Comparison of ENCODE assay signal across 17 cellular contexts in the genomic region with DNA sequence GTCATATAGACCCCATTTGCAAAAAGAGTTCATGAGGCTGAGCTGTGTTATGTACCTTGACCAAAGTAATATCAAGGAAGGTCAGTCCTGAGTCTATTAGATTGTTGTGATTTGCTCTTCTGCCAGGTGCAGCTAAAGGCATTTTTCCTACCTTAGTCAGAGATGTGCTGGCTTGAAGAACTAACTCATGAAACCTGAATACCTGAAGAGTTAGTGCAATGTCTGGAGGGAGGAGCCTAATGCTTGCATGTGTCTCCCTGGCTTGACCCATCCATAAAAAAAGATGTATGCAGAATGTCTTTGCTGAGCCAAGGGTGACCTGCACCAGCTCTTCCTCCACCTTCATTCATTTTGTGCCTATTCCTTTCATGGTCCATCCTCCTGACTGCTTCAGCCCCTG.
DNase-seq lines count a peak whose midpoint lies in the region; ATAC-seq, FAIRE-seq and TF ChIP-seq lines count a peak whose summit lies in the region.
"Had no signal": no experiment of that assay in that cellular context is flagged by ENCODE, and none has a peak within 500 bp of the region (broad histone marks: within the 10 kb centered on the region; RNA-seq: fewer than 3 reads in every experiment).

No MANE protein-coding gene starts in this region.

- no peak overlapping the region for H2BK120ac ChIP-seq in trophoblast cell (ENCODE audit: insufficient read depth, low read length, poor library complexity)

- no peak for ATAC-seq in HG02642 (IDR thresholded peaks at IDR 0.05; ENCODE audit: poor library complexity, unreplicated experiment)
- ATAC-seq in activated T-cell treated with anti-CD3 and anti-CD28 coated beads, Interleukin-2, amount 50 U/mL, for 4 hours, result no peak

- TF ChIP-seq POLR2A in H54 (IDR thresholded peaks at IDR 0.05; ENCODE audit: low read depth, low read length), result no peak

- H3K4me2 ChIP-seq in mammary epithelial cell (ENCODE audit: insufficient read depth, low read depth, low read length), result peak overlapping the region; percentile 25
- no peak overlapping the region for H3K4me2 ChIP-seq in hepatocyte
- H3K4me2 ChIP-seq in trophoblast cell (ENCODE audit: low read length), result no peak overlapping the region

- H2BK5ac ChIP-seq in trophoblast cell (ENCODE audit: low read depth, low read length, poor library complexity), result no peak overlapping the region

- H3K9ac ChIP-seq in mammary epithelial cell (ENCODE audit: insufficient read depth, low read length) (no peak overlapping the region), trophoblast cell (ENCODE audit: low read length) (no peak overlapping the region)

- no peaks in the 10 kb centered on the region for H3K79me1 ChIP-seq in trophoblast cell (ENCODE audit: low read length)

- CTCF ChIA-PET in mammary epithelial cell (lab: Charles Lee; ENCODE audit: low non-redundant PET), result interaction anchor here (0.6 kb wide), 1 partner anchor 119 kb away, joined by 3 read pairs; no protein-coding TSS in a partner anchor

- dilution Hi-C loops in mammary epithelial cell (cut with HindIII; ENCODE audit: low sequenced_read_pairs), result no loop called here

- H3K79me2 ChIP-seq in mammary epithelial cell (ENCODE audit: insufficient read depth, low read length), result no peaks in the 10 kb centered on the region
- H3K79me2 ChIP-seq in hepatocyte, result no peaks in the 10 kb centered on the region
- no peaks in the 10 kb centered on the region for H3K79me2 ChIP-seq in trophoblast cell (ENCODE audit: control insufficient read depth, insufficient read depth, low read length, poor library complexity)

- H3K9me3 ChIP-seq in mammary epithelial cell (replicated peaks; ENCODE audit: insufficient read depth, low read length) (no peaks in the 10 kb centered on the region), hepatocyte (ENCODE audit: low read depth) (no peaks in the 10 kb centered on the region), trophoblast cell (ENCODE audit: insufficient read depth, low read depth, low read length) (no peaks in the 10 kb centered on the region)

- no peak overlapping the region for H4K8ac ChIP-seq in trophoblast cell (ENCODE audit: low read depth, low read length)

- H3K27me3 ChIP-seq in mammary epithelial cell (ENCODE audit: insufficient read depth, low read length) (no peaks in the 10 kb centered on the region), hepatocyte (no peaks in the 10 kb centered on the region), trophoblast cell (ENCODE audit: insufficient read depth, low read length) (no peaks in the 10 kb centered on the region)

- H2AFZ ChIP-seq in mammary epithelial cell (ENCODE audit: low read depth, low read length) (no peak overlapping the region), hepatocyte (no peak overlapping the region), trophoblast cell (ENCODE audit: insufficient read depth, low read length, poor library complexity) (no peak overlapping the region)

- H3K4me1 Mint-ChIP-seq in activated T-cell treated with anti-CD3 and anti-CD28 coated beads, Interleukin-2, amount 50 U/mL, for 4 hours (ENCODE audit: low read depth), result no peaks in the 10 kb centered on the region
- H3K4me1 Mint-ChIP-seq: B cell had no signal

- H4K91ac ChIP-seq in trophoblast cell (ENCODE audit: low read depth, low read length), result no peak overlapping the region

- H4K12ac ChIP-seq in trophoblast cell (ENCODE audit: low read depth, low read length), result no peak overlapping the region

- no peak overlapping the region for H2BK12ac ChIP-seq in trophoblast cell (ENCODE audit: low read length)

- H3K27me3 Mint-ChIP-seq in activated T-cell treated with anti-CD3 and anti-CD28 coated beads, Interleukin-2, amount 50 U/mL, for 4 hours (ENCODE audit: low read depth), result no peaks in the 10 kb centered on the region
- H3K27me3 Mint-ChIP-seq: CD4-positive, alpha-beta T cell had no signal

- H3K4me1 ChIP-seq in mammary epithelial cell (ENCODE audit: insufficient read depth, low read length), result peaks cover 9% of the 10 kb centered on the region
- H3K4me1 ChIP-seq in hepatocyte (ENCODE audit: insufficient read depth), result no peaks in the 10 kb centered on the region
- H3K4me1 ChIP-seq in trophoblast cell (ENCODE audit: control insufficient read depth in 1 of 2, insufficient read depth in 2 of 2, low read length in 2 of 2), result no peaks in the 10 kb centered on the region

- H3K4me3 ChIP-seq in mammary epithelial cell (replicated peaks in 1 of 3; ENCODE audit: insufficient read depth in 1 of 3, low read depth in 2 of 3, low read length in 3 of 3) (no peak overlapping the region), hepatocyte (no peak overlapping the region), trophoblast cell (ENCODE audit: low read depth, low read length) (no peak overlapping the region)

- intact Hi-C loops in mammary epithelial cell (cut with micrococcal nuclease), result loop anchor here (10.0 kb wide), 1 partner anchor 126 kb away; no protein-coding TSS in a partner anchor

- peaks cover 4% of the 10 kb centered on the region for H3K9me3 Mint-ChIP-seq in activated T-cell treated with anti-CD3 and anti-CD28 coated beads, Interleukin-2, amount 50 U/mL, for 4 hours
- H3K9me3 Mint-ChIP-seq: CD4-positive, alpha-beta T cell had no signal

- H3K23ac ChIP-seq in trophoblast cell (ENCODE audit: low read length), result no peak overlapping the region

- no peaks in the 10 kb centered on the region for H4K20me1 ChIP-seq in mammary epithelial cell (ENCODE audit: insufficient read depth, low read length)
- H4K20me1 ChIP-seq in hepatocyte (ENCODE audit: insufficient read depth, poor library complexity, severe bottlenecking), result no peaks in the 10 kb centered on the region

- FAIRE-seq in H54 (lab: Jason Lieb, UNC), result no peak
- FAIRE-seq: A204.1 had no signal

- in situ Hi-C loops in mammary epithelial cell (cut with MboI; ENCODE audit: low sequenced_read_pairs in 2 of 2), result no loop called here

- H3K18ac ChIP-seq in trophoblast cell (ENCODE audit: low read length), result no peak overlapping the region

- H2AK5ac ChIP-seq in trophoblast cell (ENCODE audit: low read length), result no peak overlapping the region

- H3K27ac ChIP-seq in mammary epithelial cell (ENCODE audit: insufficient read depth, low read depth, low read length) (no peak overlapping the region), hepatocyte (no peak overlapping the region), trophoblast cell (ENCODE audit: low read depth, low read length) (no peak overlapping the region)

- BruUV-seq in mammary epithelial cell (replicated peaks; lab: Mats Ljungman, UMichigan), result no TSS peak

- H3K36me3 ChIP-seq in mammary epithelial cell (ENCODE audit: insufficient read depth, low read length) (no peaks in the 10 kb centered on the region), hepatocyte (replicated peaks; ENCODE audit: insufficient read depth, low read depth) (no peaks in the 10 kb centered on the region), trophoblast cell (ENCODE audit: control insufficient read depth in 1 of 2, insufficient read depth in 2 of 2, low read length in 2 of 2) (no peaks in the 10 kb centered on the region)

- no peaks in the 10 kb centered on the region for H3K36me3 Mint-ChIP-seq in activated T-cell treated with anti-CD3 and anti-CD28 coated beads, Interleukin-2, amount 50 U/mL, for 4 hours (ENCODE audit: insufficient read depth)

- no peak overlapping the region for H3K14ac ChIP-seq in trophoblast cell (ENCODE audit: low read length)

- TF ChIP-seq CTCF in mammary epithelial cell (conservative IDR thresholded peaks at IDR 0.05 in 1 of 2, IDR thresholded peaks at IDR 0.05 in 1 of 2; ENCODE audit: extremely low read depth in 1 of 2, insufficient read depth in 1 of 2, low read depth in 1 of 2, low read length in 2 of 2), result no peak
- no peak for TF ChIP-seq CTCF in hepatocyte (IDR thresholded peaks at IDR 0.05; ENCODE audit: poor library complexity)

- no peak overlapping the region for H3K4ac ChIP-seq in trophoblast cell (ENCODE audit: low read depth, low read length)

- no peaks in the 10 kb centered on the region for H3K9me2 ChIP-seq in hepatocyte (replicated peaks; ENCODE audit: insufficient read depth)

- DNase-seq in M059J (ENCODE audit: low read depth), result peak; percentile 17
- DNase-seq in mammary epithelial cell, result peak; percentile 83
- peak; percentile 20 for DNase-seq in hepatocyte (ENCODE audit: low spot score)
- DNase-seq in trophoblast cell, result peak; percentile 74 to 86
- DNase-seq in activated T-cell treated with anti-CD3 and anti-CD28 coated beads for 4 hours, result no peak
- DNase-seq in activated T-cell treated with anti-CD3 and anti-CD28 coated beads, Interleukin-2, amount 50 U/mL, for 4 hours, result no peak
- no peak for DNase-seq in H54 (ENCODE audit: insufficient read length, low spot score)
- DNase-seq: C1 segment of cervical spinal cord; Calu3; CD4-positive, alpha-beta T cell; DMS 273 treated with DMSO at 0.1 percent for 48 hours; GOT3; HCEC 1CT; HFFc6 had no signal

- H3K4me3 Mint-ChIP-seq in activated T-cell treated with anti-CD3 and anti-CD28 coated beads, Interleukin-2, amount 50 U/mL, for 4 hours, result no peak overlapping the region
- H3K4me3 Mint-ChIP-seq: B cell; CD4-positive, alpha-beta T cell; HFFc6 had no signal

Comparison
In these comparisons a context has a peak if more than half of its experiments do, and no peak if none do; other contexts are left out.
1. DNase-seq: peak in M059J (single experiment), mammary epithelial cell (single experiment), hepatocyte (single experiment) and trophoblast cell (2 of 2); none in activated T-cell treated with anti-CD3 and anti-CD28 coated beads for 4 hours (single experiment), activated T-cell treated with anti-CD3 and anti-CD28 coated beads, Interleukin-2, amount 50 U/mL, for 4 hours (single experiment) and H54 (single experiment).